18 cellular contexts compared by ENCODE assay signal in the genomic region with DNA sequence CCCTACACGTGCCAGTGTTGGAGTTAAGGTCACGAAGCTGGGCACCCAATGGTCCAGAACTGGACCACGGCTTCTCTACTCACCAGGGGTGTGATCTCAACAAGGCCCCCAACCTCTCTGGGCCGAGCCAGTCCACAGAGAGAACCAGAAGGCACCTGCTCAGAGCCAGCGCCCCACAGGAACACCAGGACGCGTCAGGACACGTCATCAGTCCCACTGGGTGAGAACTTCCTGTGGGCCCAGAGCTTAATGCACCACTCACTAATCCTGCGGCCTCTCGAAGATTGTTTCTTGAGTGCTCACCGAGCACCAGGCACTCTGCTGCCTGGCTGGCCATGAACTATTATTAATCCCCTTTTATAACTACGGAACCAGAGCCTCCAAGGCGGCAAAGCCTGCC. TPM values are rescaled to one million over a fixed set of nuclear protein-coding genes. Genes with fewer than 3 reads are reported as not detected.
DNase-seq lines count a peak whose midpoint lies in the region; ATAC-seq, FAIRE-seq and TF ChIP-seq lines count a peak whose summit lies in the region.
"Had no signal": no experiment of that assay in that cellular context is flagged by ENCODE, and none has a peak within 500 bp of the region (broad histone marks: within the 10 kb centered on the region; RNA-seq: fewer than 3 reads in every experiment).

No MANE protein-coding gene starts in this region.

- peaks cover 31% of the 10 kb centered on the region for H3K79me1 ChIP-seq in H1 (ENCODE audit: low read depth, low read length)

- TF ChIP-seq EP300 in H1 (IDR thresholded peaks at IDR 0.05; ENCODE audit: borderline replicate concordance in 1 of 2, low read depth in 2 of 2, low read length in 2 of 2), result no peak

- H3K27me3 Mint-ChIP-seq in activated T-helper 2 cell treated with anti-CD3 and anti-CD28 coated beads, Interferon-gamma antibody, Interleukin-2, Interleukin-4, amounts not matched to agents 10 μg/mL and 5 μg/mL and 100 μg/mL, durations not matched to agents 14 hours and 24 hours and 36 hours (ENCODE audit: low read depth), result peaks cover 11% of the 10 kb centered on the region

- H3K4me3 ChIP-seq in A673 (ENCODE audit: low read depth, low read length, poor library complexity, severe bottlenecking) (no peak overlapping the region), HUES64 (ENCODE audit: low read length) (no peak overlapping the region), H1 (ENCODE audit: extremely low read depth in 1 of 4, insufficient read depth in 2 of 4, low read depth in 3 of 4, low read length in 4 of 4) (no peak overlapping the region)
- H3K4me3 ChIP-seq: A549, PC-9 had no signal

- peaks cover 8% of the 10 kb centered on the region for H3K36me3 ChIP-seq in A673 (ENCODE audit: insufficient read depth, low read length, poor library complexity, severe bottlenecking)
- peaks cover 56% of the 10 kb centered on the region for H3K36me3 ChIP-seq in HUES64 (ENCODE audit: insufficient read depth, low read length)
- H3K36me3 ChIP-seq in H1 (ENCODE audit: control insufficient read depth in 2 of 4, insufficient read depth in 4 of 4, low read length in 3 of 4), result peaks cover 10 to 82% (median 19%) of the 10 kb centered on the region in 4 experiments

- H2BK120ac ChIP-seq in H1 (replicated peaks; ENCODE audit: low read depth, low read length), result no peak overlapping the region

- no peak overlapping the region for H3K18ac ChIP-seq in H1 (ENCODE audit: extremely low read depth, low read length)

- H3K9me3 ChIP-seq in A673 (ENCODE audit: low read depth, low read length, poor library complexity, severe bottlenecking) (no peaks in the 10 kb centered on the region), HUES64 (ENCODE audit: insufficient read depth, low read depth, low read length) (no peaks in the 10 kb centered on the region), H1 (ENCODE audit: insufficient read depth in 2 of 2, low read depth in 1 of 2, low read length in 1 of 2) (no peaks in the 10 kb centered on the region)
- H3K9me3 ChIP-seq: A549 had no signal

- no peak overlapping the region for H3K23ac ChIP-seq in H1 (ENCODE audit: insufficient read length)

- BruUV-seq in A673 (replicated peaks; lab: Mats Ljungman, UMichigan), result no TSS peak

- H3K4ac ChIP-seq in H1 (replicated peaks; ENCODE audit: insufficient read length, low read depth, low read length), result no peak overlapping the region

- no peak for FAIRE-seq in H1 (lab: Jason Lieb, UNC)
- FAIRE-seq: A549 had no signal

- H3K4me1 Mint-ChIP-seq in activated T-helper 2 cell treated with anti-CD3 and anti-CD28 coated beads, Interferon-gamma antibody, Interleukin-2, Interleukin-4, amounts not matched to agents 10 μg/mL and 5 μg/mL and 100 μg/mL, durations not matched to agents 14 hours and 24 hours and 36 hours (ENCODE audit: low read depth), result no peaks in the 10 kb centered on the region
- H3K4me1 Mint-ChIP-seq: CD14-positive monocyte had no signal

- H3K79me2 ChIP-seq in H1 (ENCODE audit: control insufficient read depth in 1 of 2, insufficient read depth in 2 of 2, low read length in 2 of 2), result peaks cover 66 to 100% of the 10 kb centered on the region in 2 experiments

- DNase-seq in A673 (ENCODE audit: low spot score) (peak; percentile 10), DMS79 (lab: John Stamatoyannopoulos, UW) (peak; percentile 11), H1 (ENCODE audit: low read depth in 1 of 2, low spot score in 2 of 2) (no peak), glomerular visceral epithelial cell (ENCODE audit: extremely low spot score) (no peak), SW 1271 (lab: John Stamatoyannopoulos, UW) (no peak)
- DNase-seq in activated T-helper 2 cell treated with anti-CD3 and anti-CD28 coated beads, Interferon-gamma antibody, Interleukin-2, Interleukin-4, amounts not matched to agents 10 μg/mL and 5 μg/mL and 100 μg/mL, durations not matched to agents 14 hours and 24 hours and 36 hours (ENCODE audit: low spot score), result no peak
- DNase-seq: GDM1, NCI-H1105 treated with DMSO at 0.1 percent for 48 hours, NCI-H1694 treated with DMSO at 0.1 percent for 48 hours, NCI-H2227 treated with DMSO at 0.1 percent for 48 hours, NCI-H524 treated with DMSO at 0.1 percent for 48 hours, PC-9 had no signal

- no peak overlapping the region for H3K14ac ChIP-seq in H1 (ENCODE audit: insufficient read length)

- CTCF ChIA-PET in A673 (lab: Charles Lee), result no interaction called here
- CTCF ChIA-PET in H1 (lab: Charles Lee; ENCODE audit: partially characterized antibody), result interaction anchor here (1.3 to 1.9 kb wide), 2 partner anchors 24 to 63 kb away, joined by 3 to 6 read pairs; no protein-coding TSS in a partner anchor

- no peak overlapping the region for H3K4me3 Mint-ChIP-seq in activated T-helper 2 cell treated with anti-CD3 and anti-CD28 coated beads, Interferon-gamma antibody, Interleukin-2, Interleukin-4, amounts not matched to agents 10 μg/mL and 5 μg/mL and 100 μg/mL, durations not matched to agents 14 hours and 24 hours and 36 hours (ENCODE audit: low read depth)
- H3K4me3 Mint-ChIP-seq: CD14-positive monocyte had no signal

- no peak overlapping the region for H2BK12ac ChIP-seq in H1 (ENCODE audit: low read depth, low read length)

- H2AK5ac ChIP-seq in H1 (ENCODE audit: low read depth, low read length), result no peak overlapping the region; the same call in 1 of the 2 replicates

- no peak for TF ChIP-seq RAD21 in H1 (IDR thresholded peaks at IDR 0.05 in 1 of 2, conservative IDR thresholded peaks at IDR 0.05 in 1 of 2; ENCODE audit: low read depth in 2 of 2, low read length in 2 of 2)

- H4K5ac ChIP-seq in H1 (ENCODE audit: insufficient read length, low read depth, low read length), result no peak overlapping the region

- peak overlapping the region; percentile 50 for H2BK5ac ChIP-seq in H1 (ENCODE audit: low read depth, low read length)

- H3K9me3 Mint-ChIP-seq in activated T-helper 2 cell treated with anti-CD3 and anti-CD28 coated beads, Interferon-gamma antibody, Interleukin-2, Interleukin-4, amounts not matched to agents 10 μg/mL and 5 μg/mL and 100 μg/mL, durations not matched to agents 14 hours and 24 hours and 36 hours, result no peaks in the 10 kb centered on the region

- H3K27ac Mint-ChIP-seq in activated T-helper 2 cell treated with anti-CD3 and anti-CD28 coated beads, Interferon-gamma antibody, Interleukin-2, Interleukin-4, amounts not matched to agents 10 μg/mL and 5 μg/mL and 100 μg/mL, durations not matched to agents 14 hours and 24 hours and 36 hours, result no peak overlapping the region
- H3K27ac Mint-ChIP-seq: CD14-positive monocyte had no signal

- no peak overlapping the region for H4K8ac ChIP-seq in H1 (ENCODE audit: extremely low read depth, insufficient read depth, low read length)

- H2AFZ ChIP-seq in H1 (ENCODE audit: low read length), result no peak overlapping the region
- H2AFZ ChIP-seq: PC-9 had no signal

- peaks cover 36 to 68% of the 10 kb centered on the region in 2 experiments for H4K20me1 ChIP-seq in H1 (replicated peaks in 1 of 2; ENCODE audit: control insufficient read depth in 1 of 2, insufficient read depth in 2 of 2, low read length in 2 of 2)

- H2BK20ac ChIP-seq in H1 (ENCODE audit: low read length), result no peak overlapping the region

- H3K9ac ChIP-seq in HUES64 (ENCODE audit: low read depth, low read length), result no peak overlapping the region
- no peak overlapping the region for H3K9ac ChIP-seq in H1 (replicated peaks in 1 of 4; ENCODE audit: extremely low read depth in 1 of 4, low read depth in 3 of 4, low read length in 3 of 4)

- H3K27ac ChIP-seq in A673 (ENCODE audit: low read depth, low read length, poor library complexity, severe bottlenecking) (peak overlapping the region; percentile 11), HUES64 (ENCODE audit: low read depth, low read length) (peak overlapping the region; percentile 25; the same call in 1 of the 2 replicates), H1 (ENCODE audit: low read depth, low read length) (peak overlapping the region; percentile 58; the same call in 1 of the 2 replicates)
- H3K27ac ChIP-seq: A549, PC-9, RWPE1 had no signal

- TF ChIP-seq CTCF in A673 (conservative IDR thresholded peaks at IDR 0.05; ENCODE audit: low read depth, low read length), result no peak
- no peak for TF ChIP-seq CTCF in H1 (IDR thresholded peaks at IDR 0.05; ENCODE audit: control extremely low read depth in 1 of 3, insufficient read depth in 1 of 3, low read depth in 1 of 3, low read length in 3 of 3)

- H3K4me1 ChIP-seq in A673 (ENCODE audit: insufficient read depth, low read length, poor library complexity, severe bottlenecking), result no peaks in the 10 kb centered on the region
- peaks cover 6% of the 10 kb centered on the region; the same call in 1 of the 2 replicates for H3K4me1 ChIP-seq in HUES64 (ENCODE audit: insufficient read depth, low read length)
- peaks cover 1 to 30% (median 15%) of the 10 kb centered on the region in 4 experiments for H3K4me1 ChIP-seq in H1 (replicated peaks in 1 of 4; ENCODE audit: control insufficient read depth in 3 of 4, insufficient read depth in 4 of 4, low read length in 3 of 4)
- H3K4me1 ChIP-seq: A549 had no signal

- H3K56ac ChIP-seq in H1 (replicated peaks; ENCODE audit: insufficient read length, low read depth, low read length), result no peak overlapping the region

- 90% methylated on average over 13 of the region's 13 CpGs for whole genome bisulfite sequencing in HUES64
- WGBS in H1 (ENCODE audit: extremely low coverage in 1 of 2, insufficient coverage in 1 of 2, insufficient read length in 1 of 2, insufficient replicate concordance in 2 of 2, low coverage in 1 of 2, low lambda C conversion rate in 2 of 2, missing lambda C conversion rate in 1 of 2), 2 experiments, result 82% methylated on average over 13 of the region's 13 CpGs; no CpG with 5 or more reads in 1 of the 2 experiments

- POLR2A ChIA-PET in A673 (lab: Charles Lee; ENCODE audit: low non-redundant PET), result no interaction called here
- POLR2A ChIA-PET in H1 (lab: Charles Lee; ENCODE audit: partially characterized antibody), result interaction anchor here (0.7 to 11.3 kb wide), 6 partner anchors 6 to 84 kb away, joined by 3 to 224 read pairs (median 38); partner anchors contain the start of gene PHF21B

- H3K27me3 ChIP-seq in A673 (replicated peaks; ENCODE audit: insufficient read depth, low read depth, low read length, poor library complexity) (no peaks in the 10 kb centered on the region), HUES64 (ENCODE audit: insufficient read depth, low read length) (no peaks in the 10 kb centered on the region), H1 (replicated peaks in 1 of 4; ENCODE audit: control insufficient read depth in 3 of 4, extremely low read depth in 1 of 4, insufficient read depth in 3 of 4, low read length in 3 of 4) (no peaks in the 10 kb centered on the region; a peak in 1 of 7 replicates)

- H3K36me3 Mint-ChIP-seq in activated T-helper 2 cell treated with anti-CD3 and anti-CD28 coated beads, Interferon-gamma antibody, Interleukin-2, Interleukin-4, amounts not matched to agents 10 μg/mL and 5 μg/mL and 100 μg/mL, durations not matched to agents 14 hours and 24 hours and 36 hours (ENCODE audit: low read depth), result no peaks in the 10 kb centered on the region
- H3K36me3 Mint-ChIP-seq: CD14-positive monocyte had no signal

- H3K23me2 ChIP-seq in H1 (ENCODE audit: low read depth, low read length), result no peaks in the 10 kb centered on the region

- H3K4me2 ChIP-seq in H1 (ENCODE audit: insufficient read depth in 1 of 2, low read depth in 2 of 2, low read length in 2 of 2), result no peak overlapping the region
- H3K4me2 ChIP-seq: A549, PC-9 had no signal

- H2BK15ac ChIP-seq in H1 (ENCODE audit: low read length), result no peak overlapping the region

- no peak for ATAC-seq in HG02623 (IDR thresholded peaks at IDR 0.05; ENCODE audit: unreplicated experiment)
- ATAC-seq: A549 had no signal

- TF ChIP-seq POLR2A in H1 (IDR thresholded peaks at IDR 0.05; ENCODE audit: control extremely low read depth in 1 of 2, low read depth in 2 of 2, low read length in 2 of 2), result no peak

- intact Hi-C loops in A673 (cut with micrococcal nuclease; ENCODE audit: unreplicated experiment), result no loop called here
- intact Hi-C loops in activated T-helper 2 cell treated with anti-CD3 and anti-CD28 coated beads, Interferon-gamma antibody, Interleukin-2, Interleukin-4, amounts not matched to agents 10 μg/mL and 5 μg/mL and 100 μg/mL, durations not matched to agents 14 hours and 24 hours and 36 hours (cut with micrococcal nuclease), result no loop called here

- peak overlapping the region; percentile 30 for H4K91ac ChIP-seq in H1 (replicated peaks; ENCODE audit: insufficient read length, low read length)

RNA-seq across cellular contexts. Expression of gene PHF21B, which starts 10.1 kb away (rescaled TPM):
- total RNA-seq in A673 (2021), result 13.2 and 17.9 TPM in 2 replicates
- polyA plus RNA-seq in HUES64 (2013, experiment 1 of 2), result 12.9 TPM
- polyA plus RNA-seq in HUES64 (2013, experiment 2 of 2), result 15.8 TPM
- total RNA-seq in H1 (2021; fragmentation: NEBNext Ultra II Directional; extraction: Animal tissue kit (Norgen Biotek cat#: 25700)), result 57.2 and 68.1 TPM in 2 replicates
- polyA plus RNA-seq in H1 (2011; rRNA removed), result 19.3 and 24.7 TPM in 2 replicates
- 25.0 TPM for polyA plus RNA-seq in H1 (2011; cell fraction: cytosol; rRNA removed)
- polyA plus RNA-seq in H1 (2011; cell fraction: nucleus; rRNA removed), result 90.7 TPM
- polyA plus RNA-seq in H1 (2012, experiment 1 of 2), result 21.1 to 32.7 TPM (median 27.9 TPM) in 4 replicates
- polyA plus RNA-seq in H1 (2012, experiment 2 of 2), result 6.5 TPM
- polyA plus RNA-seq in H1 (2013, experiment 1 of 2), result 18.8 TPM
- polyA plus RNA-seq in H1 (2013, experiment 2 of 2), result 14.5 TPM
- polyA minus RNA-seq in H1 (2011; rRNA and poly(A)+ RNA removed), result 41.2 and 52.3 TPM in 2 replicates
- 47.8 TPM for polyA minus RNA-seq in H1 (2011; cell fraction: cytosol; rRNA and poly(A)+ RNA removed)
- polyA minus RNA-seq in H1 (2011; cell fraction: nucleus; rRNA and poly(A)+ RNA removed), result 135 TPM
- 0.30 and 1.2 TPM in 2 replicates for total RNA-seq in activated T-helper 2 cell treated with anti-CD3 and anti-CD28 coated beads, Interferon-gamma antibody, Interleukin-2, Interleukin-4, amounts not matched to agents 10 μg/mL and 5 μg/mL and 100 μg/mL, durations not matched to agents 14 hours and 24 hours and 36 hours
- total RNA-seq: HT-29, PC-9 had no signal
- polyA plus RNA-seq: CD14-positive monocyte had no signal

Comparison
In these comparisons a context has a peak if more than half of its experiments do, and no peak if none do; other contexts are left out.
1. DNase-seq: peak in A673 (single experiment) and DMS79 (single experiment); none in H1 (0 of 2), activated T-helper 2 cell treated with anti-CD3 and anti-CD28 coated beads, Interferon-gamma antibody, Interleukin-2, Interleukin-4, amounts not matched to agents 10 μg/mL and 5 μg/mL and 100 μg/mL, durations not matched to agents 14 hours and 24 hours and 36 hours (single experiment), glomerular visceral epithelial cell (single experiment) and SW 1271 (0 of 2).
2. Peak in every context shown above with its lines, with median percentiles within 50 percentile points of each other: H3K27ac ChIP-seq.